Comparison of ENCODE assay signal across 13 cellular contexts in the genomic region with DNA sequence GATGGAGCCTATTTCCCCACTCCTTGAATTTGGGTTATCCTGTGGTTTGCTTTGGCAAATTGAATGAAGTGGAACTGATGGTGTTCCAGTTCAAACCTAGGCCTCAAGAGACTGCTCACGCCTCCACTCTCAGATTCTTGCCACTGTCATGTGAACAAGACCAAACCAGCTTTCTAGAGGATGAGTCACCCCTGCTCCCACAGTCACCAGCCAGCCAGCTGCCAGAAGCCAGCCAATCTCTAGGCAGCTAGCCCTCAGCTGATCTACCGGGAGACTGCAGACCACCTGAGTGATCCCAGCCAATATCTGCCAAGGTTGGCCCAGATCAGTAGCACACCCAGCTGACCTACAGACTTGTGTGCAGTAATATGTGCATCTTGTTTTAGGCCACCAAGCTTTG.
DNase-seq lines count a peak whose midpoint lies in the region; ATAC-seq and TF ChIP-seq lines count a peak whose summit lies in the region.
"Had no signal": no experiment of that assay in that cellular context is flagged by ENCODE, and none has a peak within 500 bp of the region (broad histone marks: within the 10 kb centered on the region; RNA-seq: fewer than 3 reads in every experiment).

No MANE protein-coding gene starts in this region.

- no peak overlapping the region for H3K27ac Mint-ChIP-seq in stimulated activated naive CD8-positive, alpha-beta T cell treated with anti-CD3 and anti-CD28 coated beads, Interleukin-15, amount 100 ng/mL, for 72 hours
- H3K27ac Mint-ChIP-seq: activated naive CD4-positive, alpha-beta T cell treated with anti-CD3 and anti-CD28 coated beads, Interleukin-2, amount 50 U/mL, for 24 hours; naive thymus-derived CD4-positive, alpha-beta T cell had no signal

- peak; percentile 60 for ATAC-seq in stimulated activated naive CD8-positive, alpha-beta T cell treated with anti-CD3 and anti-CD28 coated beads, Interleukin-15, amount 100 ng/mL, for 72 hours
- no peak for ATAC-seq in stimulated activated naive CD8-positive, alpha-beta T cell treated with anti-CD3 and anti-CD28 coated beads, Interleukin-15, Interleukin-2, amounts not matched to agents 100 U/mL and 50 U/mL, for 24 hours
- ATAC-seq: naive thymus-derived CD4-positive, alpha-beta T cell had no signal

- no peak for DNase-seq in stimulated activated naive CD8-positive, alpha-beta T cell treated with anti-CD3 and anti-CD28 coated beads, Interleukin-15, amount 100 ng/mL, for 72 hours
- DNase-seq in stimulated activated naive CD8-positive, alpha-beta T cell treated with anti-CD3 and anti-CD28 coated beads, Interleukin-15, Interleukin-2, amounts not matched to agents 100 U/mL and 50 U/mL, for 24 hours, result no peak
- peak; percentile 48 for DNase-seq in OCI-M1 (lab: John Stamatoyannopoulos, UW)
- DNase-seq in fibroblast of mammary gland (ENCODE audit: low read depth), result peak; percentile 25
- no peak for DNase-seq in NCI-H69 (lab: John Stamatoyannopoulos, UW)
- DNase-seq in NCI-H1105 treated with DMSO at 0.1 percent for 48 hours (lab: John Stamatoyannopoulos, UW), result no peak
- DNase-seq in NK-92 (lab: John Stamatoyannopoulos, UW; ENCODE audit: unreplicated experiment), result no peak
- DNase-seq in G401 (ENCODE audit: low spot score), result no peak
- DNase-seq: activated CD4-positive, CD25-positive, alpha-beta regulatory T cell treated with anti-CD3 and anti-CD28 coated beads, Interleukin-2, amount 50 U/mL, for 72 hours; AML-193; Kasumi-1; naive thymus-derived CD4-positive, alpha-beta T cell had no signal

- no peak for TF ChIP-seq CTCF in fibroblast of mammary gland (conservative IDR thresholded peaks at IDR 0.05; ENCODE audit: control insufficient read depth, insufficient read depth, low read depth, low read length)

- no peak overlapping the region for H3K4me3 Mint-ChIP-seq in stimulated activated naive CD8-positive, alpha-beta T cell treated with anti-CD3 and anti-CD28 coated beads, Interleukin-15, amount 100 ng/mL, for 72 hours
- H3K4me3 Mint-ChIP-seq: activated naive CD4-positive, alpha-beta T cell treated with anti-CD3 and anti-CD28 coated beads, Interleukin-2, amount 50 U/mL, for 24 hours; naive thymus-derived CD4-positive, alpha-beta T cell had no signal

- H3K4me1 Mint-ChIP-seq in stimulated activated naive CD8-positive, alpha-beta T cell treated with anti-CD3 and anti-CD28 coated beads, Interleukin-15, amount 100 ng/mL, for 72 hours, result no peaks in the 10 kb centered on the region
- H3K4me1 Mint-ChIP-seq: activated naive CD4-positive, alpha-beta T cell treated with anti-CD3 and anti-CD28 coated beads, Interleukin-2, amount 50 U/mL, for 24 hours; naive thymus-derived CD4-positive, alpha-beta T cell had no signal

- H3K9me3 Mint-ChIP-seq in stimulated activated naive CD8-positive, alpha-beta T cell treated with anti-CD3 and anti-CD28 coated beads, Interleukin-15, amount 100 ng/mL, for 72 hours, result no peaks in the 10 kb centered on the region
- H3K9me3 Mint-ChIP-seq: activated naive CD4-positive, alpha-beta T cell treated with anti-CD3 and anti-CD28 coated beads, Interleukin-2, amount 50 U/mL, for 24 hours had no signal

- in situ Hi-C loops in G401 (cut with HindIII; ENCODE audit: low sequenced_read_pairs), result no loop called here

- H3K27me3 Mint-ChIP-seq in stimulated activated naive CD8-positive, alpha-beta T cell treated with anti-CD3 and anti-CD28 coated beads, Interleukin-15, amount 100 ng/mL, for 72 hours, result no peaks in the 10 kb centered on the region
- H3K27me3 Mint-ChIP-seq: activated naive CD4-positive, alpha-beta T cell treated with anti-CD3 and anti-CD28 coated beads, Interleukin-2, amount 50 U/mL, for 24 hours had no signal

- H3K4me3 ChIP-seq in fibroblast of mammary gland (ENCODE audit: control insufficient read depth, low read depth, low read length), result no peak overlapping the region

Comparison
In these comparisons a context has a peak if more than half of its experiments do, and no peak if none do; other contexts are left out.
1. DNase-seq: peak in OCI-M1 (single experiment) and fibroblast of mammary gland (single experiment); none in stimulated activated naive CD8-positive, alpha-beta T cell treated with anti-CD3 and anti-CD28 coated beads, Interleukin-15, amount 100 ng/mL, for 72 hours (0 of 2), stimulated activated naive CD8-positive, alpha-beta T cell treated with anti-CD3 and anti-CD28 coated beads, Interleukin-15, Interleukin-2, amounts not matched to agents 100 U/mL and 50 U/mL, for 24 hours (single experiment), NCI-H69 (single experiment), NCI-H1105 treated with DMSO at 0.1 percent for 48 hours (single experiment), NK-92 (single experiment) and G401 (single experiment).